In the genomic region with DNA sequence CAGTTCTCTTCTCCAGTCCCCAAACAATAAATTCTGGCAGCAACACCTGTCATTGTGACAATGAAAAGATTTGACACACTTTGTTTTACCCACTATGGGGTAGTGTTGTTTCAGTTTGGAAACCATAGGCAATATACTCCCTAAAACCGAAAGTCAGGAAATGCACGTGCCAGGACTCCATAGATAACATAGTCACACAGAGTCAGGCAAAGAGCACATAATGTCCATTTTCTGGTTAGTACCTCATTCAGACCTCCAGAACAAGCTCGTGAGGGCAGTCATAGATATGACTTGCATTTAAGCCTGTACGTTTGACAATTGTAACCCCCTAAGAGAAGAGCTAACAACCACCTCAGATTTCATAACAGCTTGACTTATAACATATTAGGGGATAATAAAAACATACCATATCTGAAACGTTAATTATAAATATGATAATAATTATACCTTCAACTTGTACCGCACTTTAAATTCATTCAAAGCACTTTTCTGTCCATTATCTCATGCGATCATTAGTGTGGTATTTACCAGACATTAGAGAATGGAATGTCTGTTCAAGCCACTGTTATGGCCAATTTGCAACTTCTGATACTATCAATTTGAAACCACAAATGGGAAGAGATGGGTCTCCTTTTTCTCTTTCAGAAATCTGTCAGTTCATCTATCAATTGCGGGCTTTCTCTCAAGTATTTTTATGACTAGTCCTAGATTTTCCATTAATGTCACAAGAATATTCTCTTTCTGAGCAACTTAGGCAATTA, we compare ENCODE assay signal across 26 cellular contexts.
"Had no signal": no experiment of that assay in that cellular context is flagged by ENCODE, and none has a peak within 500 bp of the region (broad histone marks: within the 10 kb centered on the region; RNA-seq: fewer than 3 reads in every experiment).

No MANE protein-coding gene starts in this region.

- H3K36me3 ChIP-seq: cardiac muscle cell, neural progenitor cell, sigmoid colon, stomach, suprapubic skin, tibial nerve, vagina had no signal

- H3K4me3 ChIP-seq: cardiac muscle cell, hepatocyte, neural progenitor cell, sigmoid colon, smooth muscle cell, stomach, suprapubic skin, tibial nerve, vagina had no signal

- DNase-seq: activated CD4-positive, alpha-beta T cell treated with anti-CD3 and anti-CD28 coated beads for 36 hours; activated CD4-positive, alpha-beta T cell treated with anti-CD3 and anti-CD28 coated beads, Interleukin-2, amount 50 U/mL, for 4 hours; activated CD8-positive, alpha-beta memory T cell treated with anti-CD3 and anti-CD28 coated beads for 24 hours; activated CD8-positive, alpha-beta memory T cell treated with anti-CD3 and anti-CD28 coated beads, Interleukin-2, amount 50 U/mL, for 4 hours; activated naive CD4-positive, alpha-beta T cell; activated T-cell treated with anti-CD3 and anti-CD28 coated beads, Interleukin-2, amount 50 U/mL, for 24 hours; amniotic stem cell; effector CD8-positive, alpha-beta T cell; foreskin melanocyte; immature natural killer cell; naive B cell; posterior cingulate gyrus; sigmoid colon; stimulated activated CD4-positive, alpha-beta T cell treated with anti-CD3 and anti-CD28 coated beads, Interleukin-15, amount 100 ng/mL, for 24 hours; stomach; T1000 had no signal

- H3K9ac ChIP-seq: neural progenitor cell had no signal

- ATAC-seq: activated CD4-positive, alpha-beta T cell treated with anti-CD3 and anti-CD28 coated beads for 36 hours; activated T-helper 17 cell treated with anti-CD3 and anti-CD28 coated beads, Interleukin-2, amount 50 U/mL, for 72 hours; stimulated activated memory B cell treated with anti-CD40 and anti-IgM and Interleukin-4, amounts not matched to agents 10 μg/mL and 1 μg/mL and 100 μg/mL, for 72 hours; WTC11 had no signal

- H3K4me2 ChIP-seq: hepatocyte, neural progenitor cell, smooth muscle cell had no signal

- H3K9me3 ChIP-seq: sigmoid colon, stomach, suprapubic skin, tibial nerve, vagina had no signal

- H2AFZ ChIP-seq: hepatocyte, neural progenitor cell had no signal

- H3K27ac ChIP-seq: cardiac muscle cell, hepatocyte, neural progenitor cell, sigmoid colon, stomach, suprapubic skin, tibial nerve, vagina had no signal

- H3K27me3 ChIP-seq: cardiac muscle cell, hepatocyte, neural progenitor cell, sigmoid colon, stomach, suprapubic skin, tibial nerve, vagina had no signal

- H3K79me2 ChIP-seq: hepatocyte had no signal

- H3K4me1 ChIP-seq: neural progenitor cell, sigmoid colon, stomach, suprapubic skin, tibial nerve, vagina had no signal
